Comparison of ENCODE assay signal across 13 cellular contexts in genomic region chr19:54919641-54920563, GRCh38. TPM values are rescaled to one million over a fixed set of nuclear protein-coding genes. Genes with fewer than 3 reads are reported as not detected.
DNase-seq lines count a peak whose midpoint lies in the region; ATAC-seq and TF ChIP-seq lines count a peak whose summit lies in the region.
"Not testable (repeated sequence)": the region's sequence is repeated elsewhere in the genome, so short reads cannot be mapped to it uniquely, and the experiment has no call there.
"Had no signal": no experiment of that assay in that cellular context is flagged by ENCODE, and none has a peak within 500 bp of the region (broad histone marks: within the 10 kb centered on the region; RNA-seq: fewer than 3 reads in every experiment).

No MANE protein-coding gene starts in this region.

- peaks cover 13% of the 10 kb centered on the region for H3K27me3 Mint-ChIP-seq in activated CD4-positive, alpha-beta T cell treated with anti-CD3 and anti-CD28 coated beads for 36 hours

- CTCF ChIA-PET in activated CD4-positive, alpha-beta T cell treated with anti-CD3 and anti-CD28 coated beads for 36 hours (lab: Charles Lee), result not testable (repeated sequence)

- not testable (repeated sequence) for H3K4me1 Mint-ChIP-seq in activated CD4-positive, alpha-beta T cell treated with anti-CD3 and anti-CD28 coated beads for 36 hours

- H3K4me2 ChIP-seq in BLaER1 treated with 17β-estradiol and CSF1 and Interleukin-3, amounts not matched to agents 10 nM and 100 nM, result peak overlapping the region in 8 of 11 experiments; percentile 44 to 82 (median 66); a peak in 16 of 22 replicates

- not testable (repeated sequence) for TF ChIP-seq CTCF in GM12865 (IDR thresholded peaks at IDR 0.05; ENCODE audit: insufficient read depth, low read depth, low read length, missing control alignments)
- TF ChIP-seq CTCF in LNCaP clone FGC (IDR thresholded peaks at IDR 0.05; ENCODE audit: control insufficient read depth, extremely low read depth, insufficient read depth) (peak; percentile 28; the same call in 1 of the 2 replicates), esophagus squamous epithelium (IDR thresholded peaks at IDR 0.05) (peak in 4 of 6 experiments; percentile 24 to 56 (median 32)), lower lobe of right lung (IDR thresholded peaks at IDR 0.05) (peak; percentile 36), retinal pigment epithelial cell (conservative IDR thresholded peaks at IDR 0.05; ENCODE audit: low read depth, low read length) (peak; percentile 0)

- not testable (repeated sequence) for H3K4me3 ChIP-seq in BLaER1 treated with 17β-estradiol and CSF1 and Interleukin-3, amounts not matched to agents 10 nM and 100 nM; GM12865 (ENCODE audit: low read depth, low read length); LNCaP clone FGC (ENCODE audit: low read depth, low read length); esophagus squamous epithelium; lower lobe of right lung; retinal pigment epithelial cell (ENCODE audit: low read length)

- not testable (repeated sequence) for H3K36me3 Mint-ChIP-seq in activated CD4-positive, alpha-beta T cell treated with anti-CD3 and anti-CD28 coated beads for 36 hours (ENCODE audit: low read depth)

- H3K9me3 ChIP-seq in BLaER1 treated with 17β-estradiol and CSF1 and Interleukin-3, amounts not matched to agents 10 nM and 100 nM (replicated peaks in 1 of 11); esophagus squamous epithelium; lower lobe of right lung: not testable (repeated sequence)

- peak overlapping the region in 1 of 11 experiments; percentile 8; a peak in 1 of 22 replicates for H3K27ac ChIP-seq in BLaER1 treated with 17β-estradiol and CSF1 and Interleukin-3, amounts not matched to agents 10 nM and 100 nM
- not testable (repeated sequence) for H3K27ac ChIP-seq in esophagus squamous epithelium, lower lobe of right lung

- POLR2A ChIA-PET in activated CD4-positive, alpha-beta T cell treated with anti-CD3 and anti-CD28 coated beads for 36 hours (lab: Charles Lee), result not testable (repeated sequence)

- DNase-seq in GM12865 (ENCODE audit: low read depth) (peak; percentile 53), OCI-M1 (lab: John Stamatoyannopoulos, UW) (peak; percentile 26)
- DNase-seq in LNCaP clone FGC (ENCODE audit: low read depth); esophagus squamous epithelium (lab: John Stamatoyannopoulos, UW); lower lobe of right lung; retinal pigment epithelial cell (ENCODE audit: low read depth): not testable (repeated sequence)
- peak; percentile 38 for DNase-seq in activated CD4-positive, alpha-beta T cell treated with anti-CD3 and anti-CD28 coated beads for 36 hours

- TF ChIP-seq POLR2A in esophagus squamous epithelium (IDR thresholded peaks at IDR 0.05), result not testable (repeated sequence)

- not testable (repeated sequence) for ATAC-seq in activated CD4-positive, alpha-beta T cell treated with anti-CD3 and anti-CD28 coated beads for 36 hours; lower lobe of right lung

- peaks cover 43 to 72% (median 66%) of the 10 kb centered on the region in 10 experiments for H3K4me1 ChIP-seq in BLaER1 treated with 17β-estradiol and CSF1 and Interleukin-3, amounts not matched to agents 10 nM and 100 nM
- H3K4me1 ChIP-seq in esophagus squamous epithelium, lower lobe of right lung: not testable (repeated sequence)

- intact Hi-C loops in activated CD4-positive, alpha-beta T cell treated with anti-CD3 and anti-CD28 coated beads for 36 hours (cut with DNase I, micrococcal nuclease), result loop anchor here in 1 of 2 experiments (5.0 to 10.0 kb wide), 2 partner anchors 245 to 438 kb away; no protein-coding TSS in a partner anchor
- intact Hi-C loops in esophagus squamous epithelium (cut with DNase I); lower lobe of right lung (cut with DNase I): not testable (repeated sequence)

- H3K9ac ChIP-seq in BLaER1 treated with 17β-estradiol and CSF1 and Interleukin-3, amounts not matched to agents 10 nM and 100 nM, result peak overlapping the region in 4 of 11 experiments; percentile 18 to 60 (median 53); a peak in 4 of 22 replicates

- H3K4me3 Mint-ChIP-seq in activated CD4-positive, alpha-beta T cell treated with anti-CD3 and anti-CD28 coated beads for 36 hours, result not testable (repeated sequence)

- not testable (repeated sequence) for H3K27ac Mint-ChIP-seq in activated CD4-positive, alpha-beta T cell treated with anti-CD3 and anti-CD28 coated beads for 36 hours

- whole genome bisulfite sequencing in esophagus squamous epithelium, 2 donors, result 61 to 74% methylated on average over 7 to 12 of the region's 24 CpGs

- not testable (repeated sequence) for H3K36me3 ChIP-seq in BLaER1 treated with 17β-estradiol and CSF1 and Interleukin-3, amounts not matched to agents 10 nM and 100 nM; esophagus squamous epithelium; lower lobe of right lung

- H3K9me3 Mint-ChIP-seq in activated CD4-positive, alpha-beta T cell treated with anti-CD3 and anti-CD28 coated beads for 36 hours (ENCODE audit: low read depth), result not testable (repeated sequence)

- H3K27me3 ChIP-seq in BLaER1 treated with 17β-estradiol and CSF1 and Interleukin-3, amounts not matched to agents 10 nM and 100 nM, result peaks cover 0 to 31% (median 0%) of the 10 kb centered on the region in 11 experiments; a peak in 6 of 22 replicates
- H3K27me3 ChIP-seq in esophagus squamous epithelium, result peaks cover 0 to 12% (median 0%) of the 10 kb centered on the region in 4 donors
- H3K27me3 ChIP-seq in lower lobe of right lung (ENCODE audit: low read depth), result peaks cover 29% of the 10 kb centered on the region

- not testable (repeated sequence) for H4K20me1 ChIP-seq in BLaER1 treated with 17β-estradiol and CSF1 and Interleukin-3, amounts not matched to agents 10 nM and 100 nM

RNA-seq across cellular contexts. Expression of gene NCR1, which starts 14.0 kb away (rescaled TPM):
- not detected for total RNA-seq in activated CD4-positive, alpha-beta T cell treated with anti-CD3 and anti-CD28 coated beads for 36 hours
- total RNA-seq in esophagus squamous epithelium, result not detected
- 2.4 TPM for total RNA-seq in lower lobe of right lung
- total RNA-seq: activated CD4-positive, alpha-beta memory T cell treated with anti-CD3 and anti-CD28 coated beads, Interleukin-2, amount 10 ng/mL, durations not matched to agents 7 days and 5 days; astrocyte; cerebellum; sigmoid colon had no signal

RNA-seq across cellular contexts. Expression of gene NLRP7, which starts 27.4 kb away (rescaled TPM):
- not detected for total RNA-seq in activated CD4-positive, alpha-beta T cell treated with anti-CD3 and anti-CD28 coated beads for 36 hours
- total RNA-seq in esophagus squamous epithelium (not detected), lower lobe of right lung (0.15 TPM)
- total RNA-seq: activated CD4-positive, alpha-beta memory T cell treated with anti-CD3 and anti-CD28 coated beads, Interleukin-2, amount 10 ng/mL, durations not matched to agents 7 days and 5 days; activated T-cell treated with anti-CD3 and anti-CD28 coated beads, Interleukin-2, amount 50 U/mL, for 4 hours; astrocyte; cerebellum; sigmoid colon had no signal

RNA-seq across cellular contexts. Expression of gene FCAR, which starts 45.9 kb away (rescaled TPM):
- total RNA-seq in activated CD4-positive, alpha-beta T cell treated with anti-CD3 and anti-CD28 coated beads for 36 hours, result not detected
- total RNA-seq in esophagus squamous epithelium (under 1 TPM in 2 of 4 donors, not detected in 2; 0.41 to 0.61 TPM), lower lobe of right lung (6.7 TPM)
- total RNA-seq: activated CD4-positive, alpha-beta memory T cell treated with anti-CD3 and anti-CD28 coated beads, Interleukin-2, amount 10 ng/mL, durations not matched to agents 7 days and 5 days; activated T-cell treated with anti-CD3 and anti-CD28 coated beads, Interleukin-2, amount 50 U/mL, for 4 hours; astrocyte had no signal

RNA-seq across cellular contexts. Expression of gene NLRP2, which starts 46.3 kb away (rescaled TPM):
- total RNA-seq in activated CD4-positive, alpha-beta T cell treated with anti-CD3 and anti-CD28 coated beads for 36 hours, result 1 to 10 TPM; 7.1 to 8.8 TPM
- total RNA-seq in esophagus squamous epithelium (10 to 100 TPM; 10.1 to 44.4 (median 17.5) TPM), lower lobe of right lung (22.7 TPM)
